In the genomic region with DNA sequence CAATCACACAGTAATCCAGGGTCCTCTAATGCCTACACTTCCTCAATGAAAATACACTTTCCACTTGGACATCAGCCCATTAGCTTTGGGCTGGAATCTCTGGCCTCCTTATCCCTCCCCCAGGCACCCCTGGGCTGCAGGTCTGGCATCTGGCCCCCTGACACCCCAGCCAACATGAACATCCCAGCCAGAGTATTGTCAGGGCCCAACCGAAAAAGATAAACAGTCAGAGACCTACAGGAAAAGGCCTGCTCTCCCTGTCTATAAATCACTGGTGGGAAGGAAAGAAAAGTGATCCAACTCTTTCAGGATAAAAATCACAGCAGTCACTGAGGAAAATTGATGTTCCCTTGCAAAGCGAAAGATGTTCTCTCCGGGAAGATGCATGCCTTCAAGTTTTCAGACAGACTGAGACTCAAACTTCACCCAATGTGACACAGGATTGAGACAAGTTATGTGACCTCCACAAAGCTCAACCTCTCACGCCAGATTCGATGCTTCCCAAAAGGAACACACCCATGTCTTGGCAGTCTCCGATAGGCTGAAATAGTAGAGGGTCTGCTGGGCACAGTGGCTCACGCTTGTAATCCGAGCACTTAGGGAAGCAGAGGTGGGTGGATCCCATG, we compare ENCODE assay signal across 1 cellular context.
TF ChIP-seq lines count a peak whose summit lies in the region.

No MANE protein-coding gene starts in this region.

TF ChIP-seq in GM23338, 12 proteins besides CTCF, POLR2A, EP300 and RAD21:
- TF ChIP-seq ZNF114 (CRISPR knock-in tag; IDR thresholded peaks at IDR 0.05) (no peak), EZH2 (IDR thresholded peaks at IDR 0.05; ENCODE audit: low read depth, unreplicated experiment) (no peak), NANOG (IDR thresholded peaks at IDR 0.05; ENCODE audit: borderline replicate concordance) (no peak), STAT1 (IDR thresholded peaks at IDR 0.05; ENCODE audit: unreplicated experiment) (no peak), EZH2phosphoT487 (IDR thresholded peaks at IDR 0.05; ENCODE audit: unreplicated experiment) (no peak), ZNF331 (CRISPR knock-in tag; IDR thresholded peaks at IDR 0.05; ENCODE audit: low read depth) (no peak), CREB1 (CRISPR knock-in tag; IDR thresholded peaks at IDR 0.05; ENCODE audit: low read depth) (no peak), POLR2AphosphoS5 (IDR thresholded peaks at IDR 0.05; ENCODE audit: low read depth) (no peak), JUNB (IDR thresholded peaks at IDR 0.05; ENCODE audit: unreplicated experiment) (no peak)
- TF ChIP-seq, protein P1, sequence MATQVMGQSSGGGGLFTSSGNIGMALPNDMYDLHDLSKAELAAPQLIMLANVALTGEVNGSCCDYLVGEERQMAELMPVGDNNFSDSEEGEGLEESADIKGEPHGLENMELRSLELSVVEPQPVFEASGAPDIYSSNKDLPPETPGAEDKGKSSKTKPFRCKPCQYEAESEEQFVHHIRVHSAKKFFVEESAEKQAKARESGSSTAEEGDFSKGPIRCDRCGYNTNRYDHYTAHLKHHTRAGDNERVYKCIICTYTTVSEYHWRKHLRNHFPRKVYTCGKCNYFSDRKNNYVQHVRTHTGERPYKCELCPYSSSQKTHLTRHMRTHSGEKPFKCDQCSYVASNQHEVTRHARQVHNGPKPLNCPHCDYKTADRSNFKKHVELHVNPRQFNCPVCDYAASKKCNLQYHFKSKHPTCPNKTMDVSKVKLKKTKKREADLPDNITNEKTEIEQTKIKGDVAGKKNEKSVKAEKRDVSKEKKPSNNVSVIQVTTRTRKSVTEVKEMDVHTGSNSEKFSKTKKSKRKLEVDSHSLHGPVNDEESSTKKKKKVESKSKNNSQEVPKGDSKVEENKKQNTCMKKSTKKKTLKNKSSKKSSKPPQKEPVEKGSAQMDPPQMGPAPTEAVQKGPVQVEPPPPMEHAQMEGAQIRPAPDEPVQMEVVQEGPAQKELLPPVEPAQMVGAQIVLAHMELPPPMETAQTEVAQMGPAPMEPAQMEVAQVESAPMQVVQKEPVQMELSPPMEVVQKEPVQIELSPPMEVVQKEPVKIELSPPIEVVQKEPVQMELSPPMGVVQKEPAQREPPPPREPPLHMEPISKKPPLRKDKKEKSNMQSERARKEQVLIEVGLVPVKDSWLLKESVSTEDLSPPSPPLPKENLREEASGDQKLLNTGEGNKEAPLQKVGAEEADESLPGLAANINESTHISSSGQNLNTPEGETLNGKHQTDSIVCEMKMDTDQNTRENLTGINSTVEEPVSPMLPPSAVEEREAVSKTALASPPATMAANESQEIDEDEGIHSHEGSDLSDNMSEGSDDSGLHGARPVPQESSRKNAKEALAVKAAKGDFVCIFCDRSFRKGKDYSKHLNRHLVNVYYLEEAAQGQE (IDR thresholded peaks at IDR 0.05; ENCODE audit: unreplicated experiment), result no peak
- TF ChIP-seq, protein P2, sequence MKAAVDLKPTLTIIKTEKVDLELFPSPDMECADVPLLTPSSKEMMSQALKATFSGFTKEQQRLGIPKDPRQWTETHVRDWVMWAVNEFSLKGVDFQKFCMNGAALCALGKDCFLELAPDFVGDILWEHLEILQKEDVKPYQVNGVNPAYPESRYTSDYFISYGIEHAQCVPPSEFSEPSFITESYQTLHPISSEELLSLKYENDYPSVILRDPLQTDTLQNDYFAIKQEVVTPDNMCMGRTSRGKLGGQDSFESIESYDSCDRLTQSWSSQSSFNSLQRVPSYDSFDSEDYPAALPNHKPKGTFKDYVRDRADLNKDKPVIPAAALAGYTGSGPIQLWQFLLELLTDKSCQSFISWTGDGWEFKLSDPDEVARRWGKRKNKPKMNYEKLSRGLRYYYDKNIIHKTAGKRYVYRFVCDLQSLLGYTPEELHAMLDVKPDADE (IDR thresholded peaks at IDR 0.05), result no peak
- TF ChIP-seq, protein P3, sequence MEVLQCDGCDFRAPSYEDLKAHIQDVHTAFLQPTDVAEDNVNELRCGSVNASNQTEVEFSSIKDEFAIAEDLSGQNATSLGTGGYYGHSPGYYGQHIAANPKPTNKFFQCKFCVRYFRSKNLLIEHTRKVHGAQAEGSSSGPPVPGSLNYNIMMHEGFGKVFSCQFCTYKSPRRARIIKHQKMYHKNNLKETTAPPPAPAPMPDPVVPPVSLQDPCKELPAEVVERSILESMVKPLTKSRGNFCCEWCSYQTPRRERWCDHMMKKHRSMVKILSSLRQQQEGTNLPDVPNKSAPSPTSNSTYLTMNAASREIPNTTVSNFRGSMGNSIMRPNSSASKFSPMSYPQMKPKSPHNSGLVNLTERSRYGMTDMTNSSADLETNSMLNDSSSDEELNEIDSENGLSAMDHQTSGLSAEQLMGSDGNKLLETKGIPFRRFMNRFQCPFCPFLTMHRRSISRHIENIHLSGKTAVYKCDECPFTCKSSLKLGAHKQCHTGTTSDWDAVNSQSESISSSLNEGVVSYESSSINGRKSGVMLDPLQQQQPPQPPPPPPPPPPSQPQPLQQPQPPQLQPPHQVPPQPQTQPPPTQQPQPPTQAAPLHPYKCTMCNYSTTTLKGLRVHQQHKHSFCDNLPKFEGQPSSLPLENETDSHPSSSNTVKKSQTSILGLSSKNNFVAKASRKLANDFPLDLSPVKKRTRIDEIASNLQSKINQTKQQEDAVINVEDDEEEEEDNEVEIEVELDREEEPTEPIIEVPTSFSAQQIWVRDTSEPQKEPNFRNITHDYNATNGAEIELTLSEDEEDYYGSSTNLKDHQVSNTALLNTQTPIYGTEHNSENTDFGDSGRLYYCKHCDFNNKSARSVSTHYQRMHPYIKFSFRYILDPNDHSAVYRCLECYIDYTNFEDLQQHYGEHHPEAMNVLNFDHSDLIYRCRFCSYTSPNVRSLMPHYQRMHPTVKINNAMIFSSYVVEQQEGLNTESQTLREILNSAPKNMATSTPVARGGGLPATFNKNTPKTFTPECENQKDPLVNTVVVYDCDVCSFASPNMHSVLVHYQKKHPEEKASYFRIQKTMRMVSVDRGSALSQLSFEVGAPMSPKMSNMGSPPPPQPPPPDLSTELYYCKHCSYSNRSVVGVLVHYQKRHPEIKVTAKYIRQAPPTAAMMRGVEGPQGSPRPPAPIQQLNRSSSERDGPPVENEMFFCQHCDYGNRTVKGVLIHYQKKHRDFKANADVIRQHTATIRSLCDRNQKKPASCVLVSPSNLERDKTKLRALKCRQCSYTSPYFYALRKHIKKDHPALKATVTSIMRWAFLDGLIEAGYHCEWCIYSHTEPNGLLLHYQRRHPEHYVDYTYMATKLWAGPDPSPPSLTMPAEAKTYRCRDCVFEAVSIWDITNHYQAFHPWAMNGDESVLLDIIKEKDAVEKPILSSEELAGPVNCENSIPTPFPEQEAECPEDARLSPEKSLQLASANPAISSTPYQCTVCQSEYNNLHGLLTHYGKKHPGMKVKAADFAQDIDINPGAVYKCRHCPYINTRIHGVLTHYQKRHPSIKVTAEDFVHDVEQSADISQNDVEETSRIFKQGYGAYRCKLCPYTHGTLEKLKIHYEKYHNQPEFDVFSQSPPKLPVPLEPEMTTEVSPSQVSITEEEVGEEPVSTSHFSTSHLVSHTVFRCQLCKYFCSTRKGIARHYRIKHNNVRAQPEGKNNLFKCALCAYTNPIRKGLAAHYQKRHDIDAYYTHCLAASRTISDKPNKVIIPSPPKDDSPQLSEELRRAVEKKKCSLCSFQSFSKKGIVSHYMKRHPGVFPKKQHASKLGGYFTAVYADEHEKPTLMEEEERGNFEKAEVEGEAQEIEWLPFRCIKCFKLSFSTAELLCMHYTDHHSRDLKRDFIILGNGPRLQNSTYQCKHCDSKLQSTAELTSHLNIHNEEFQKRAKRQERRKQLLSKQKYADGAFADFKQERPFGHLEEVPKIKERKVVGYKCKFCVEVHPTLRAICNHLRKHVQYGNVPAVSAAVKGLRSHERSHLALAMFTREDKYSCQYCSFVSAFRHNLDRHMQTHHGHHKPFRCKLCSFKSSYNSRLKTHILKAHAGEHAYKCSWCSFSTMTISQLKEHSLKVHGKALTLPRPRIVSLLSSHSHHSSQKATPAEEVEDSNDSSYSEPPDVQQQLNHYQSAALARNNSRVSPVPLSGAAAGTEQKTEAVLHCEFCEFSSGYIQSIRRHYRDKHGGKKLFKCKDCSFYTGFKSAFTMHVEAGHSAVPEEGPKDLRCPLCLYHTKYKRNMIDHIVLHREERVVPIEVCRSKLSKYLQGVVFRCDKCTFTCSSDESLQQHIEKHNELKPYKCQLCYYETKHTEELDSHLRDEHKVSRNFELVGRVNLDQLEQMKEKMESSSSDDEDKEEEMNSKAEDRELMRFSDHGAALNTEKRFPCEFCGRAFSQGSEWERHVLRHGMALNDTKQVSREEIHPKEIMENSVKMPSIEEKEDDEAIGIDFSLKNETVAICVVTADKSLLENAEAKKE (CRISPR knock-in tag; IDR thresholded peaks at IDR 0.05), result no peak
